In genomic region chr9:89686621-89687020, GRCh38 we compare ENCODE assay signal across 25 cellular contexts.
A peak's percentile ranks its signal among the peaks of the same experiment; 100 is the strongest.
DNase-seq lines count a peak whose midpoint lies in the region; ATAC-seq and TF ChIP-seq lines count a peak whose summit lies in the region.
"Had no signal": no experiment of that assay in that cellular context is flagged by ENCODE, and none has a peak within 500 bp of the region (broad histone marks: within the 10 kb centered on the region; RNA-seq: fewer than 3 reads in every experiment).

No MANE protein-coding gene starts in this region.

- H2BK12ac ChIP-seq in H9 (ENCODE audit: insufficient read length, low read depth, low read length): no peak overlapping the region

- no peak overlapping the region for H4K5ac ChIP-seq in H9 (ENCODE audit: insufficient read length, low read depth, low read length)

- no peak overlapping the region for H4K91ac ChIP-seq in H9 (ENCODE audit: insufficient read length, low read depth, low read length)

- H3K56ac ChIP-seq in H9 (ENCODE audit: insufficient read length, low read depth, low read length): no peak overlapping the region

- no peak overlapping the region for H4K8ac ChIP-seq in H9 (replicated peaks; ENCODE audit: insufficient read length, low read depth, low read length)

- H3K27me3 ChIP-seq in H9 (ENCODE audit: insufficient read depth, low read length): no peaks in the 10 kb centered on the region
- no peaks in the 10 kb centered on the region for H3K27me3 ChIP-seq in adrenal gland
- H3K27me3 ChIP-seq in smooth muscle cell (ENCODE audit: low read depth): no peaks in the 10 kb centered on the region
- H3K27me3 ChIP-seq: gastrocnemius medialis, Peyer's patch, spleen had no signal

- no peak overlapping the region for H3K27ac ChIP-seq in H9 (ENCODE audit: insufficient read length, low read depth, low read length)
- H3K27ac ChIP-seq in adrenal gland: peak overlapping the region in 4 of 5 donors; percentile 13 to 86 (median 76)
- peak overlapping the region; percentile 65 for H3K27ac ChIP-seq in smooth muscle cell (ENCODE audit: low read depth)
- H3K27ac ChIP-seq: Peyer's patch, spleen had no signal

- no peak overlapping the region for H2BK15ac ChIP-seq in H9 (ENCODE audit: low read depth, low read length)

- ATAC-seq in left colon (peak; percentile 13), HG02981 (IDR thresholded peaks at IDR 0.05; ENCODE audit: unreplicated experiment) (no peak)
- ATAC-seq: gastrocnemius medialis; naive thymus-derived CD4-positive, alpha-beta T cell had no signal

- no peak overlapping the region for H2BK20ac ChIP-seq in H9 (ENCODE audit: low read depth, low read length, poor library complexity, severe bottlenecking)

- H3K9me3 ChIP-seq in H9 (ENCODE audit: control insufficient read depth, low read depth, low read length) (no peaks in the 10 kb centered on the region), adrenal gland (replicated peaks in 1 of 3) (no peaks in the 10 kb centered on the region), smooth muscle cell (replicated peaks; ENCODE audit: low read depth) (no peaks in the 10 kb centered on the region)
- H3K9me3 ChIP-seq: gastrocnemius medialis, Peyer's patch, spleen had no signal

- peaks cover 11% of the 10 kb centered on the region for H3K27me3 Mint-ChIP-seq in H9 (ENCODE audit: low read depth)
- H3K27me3 Mint-ChIP-seq: activated naive CD4-positive, alpha-beta T cell treated with anti-CD3 and anti-CD28 coated beads, Interleukin-2, amount 50 U/mL, for 24 hours; CD4-positive, alpha-beta T cell; naive thymus-derived CD4-positive, alpha-beta T cell had no signal

- peak overlapping the region; percentile 62 for H2BK120ac ChIP-seq in H9 (ENCODE audit: low read depth, low read length, poor library complexity, severe bottlenecking)

- WGBS in H9 (ENCODE audit: extremely low coverage, insufficient read length, low lambda C conversion rate): no CpG with 5 or more reads among the region's 4 CpGs
- 81 to 97% methylated on average over 4 of the region's 4 CpGs; no CpG with 5 or more reads in 2 of the 4 donors for WGBS in adrenal gland, 4 donors
- 99% methylated on average over 4 of the region's 4 CpGs for WGBS in smooth muscle cell (ENCODE audit: low lambda C conversion rate)

- H3T11ph ChIP-seq in H9 (ENCODE audit: low read length): no peak overlapping the region

- peak overlapping the region; percentile 11 for H3K18ac ChIP-seq in H9 (ENCODE audit: insufficient read length, low read depth, low read length)

- H3K23ac ChIP-seq in H9 (ENCODE audit: insufficient read length, low read depth, low read length): no peak overlapping the region

- no peaks in the 10 kb centered on the region for H3F3A ChIP-seq in smooth muscle cell (ENCODE audit: low read depth)

- no peak for TF ChIP-seq POLR2A in adrenal gland (IDR thresholded peaks at IDR 0.05)

- peaks cover 4 to 7% of the 10 kb centered on the region in 2 experiments; a peak in 2 of 5 replicates for H3K9me3 Mint-ChIP-seq in H9
- H3K9me3 Mint-ChIP-seq: activated naive CD4-positive, alpha-beta T cell treated with anti-CD3 and anti-CD28 coated beads, Interleukin-2, amount 50 U/mL, for 24 hours; activated T-helper 1 cell treated with anti-CD3 and anti-CD28 coated beads, Interleukin-12 subunit alpha, Interleukin-12 subunit beta, Interleukin-2, Interleukin-4 antibody, amounts not matched to agents 30 ng/mL and 10 ng/mL and 1 ng/mL, durations not matched to agents 14 hours and 24 hours and 36 hours; CD4-positive, alpha-beta T cell; immature natural killer cell; mesothelial cell of epicardium; naive thymus-derived CD4-positive, alpha-beta T cell had no signal

- H2AFZ ChIP-seq in H9 (ENCODE audit: low read length): no peak overlapping the region
- no peak overlapping the region for H2AFZ ChIP-seq in smooth muscle cell (ENCODE audit: low read depth)

- no peaks in the 10 kb centered on the region for H4K20me1 ChIP-seq in H9 (ENCODE audit: control insufficient read depth, insufficient read depth, insufficient read length)
- no peaks in the 10 kb centered on the region for H4K20me1 ChIP-seq in smooth muscle cell (ENCODE audit: low read depth)

- H3K14ac ChIP-seq in H9 (ENCODE audit: insufficient read depth, low read length): 0 out of 2 replicates have a peak overlapping the region, but pooled peaks have one; percentile 16

- H3K4ac ChIP-seq in H9 (ENCODE audit: low read depth, low read length): no peak overlapping the region

- no peaks in the 10 kb centered on the region for H3K79me2 ChIP-seq in H9 (ENCODE audit: insufficient read depth, low read length)
- H3K79me2 ChIP-seq in smooth muscle cell (ENCODE audit: low read depth): no peaks in the 10 kb centered on the region

- H2AK5ac ChIP-seq in H9 (ENCODE audit: insufficient read length, low read length): no peak overlapping the region

- H3K23me2 ChIP-seq in H9 (ENCODE audit: insufficient read length, low read depth, low read length, poor library complexity, severe bottlenecking): no peaks in the 10 kb centered on the region

- H3K27ac Mint-ChIP-seq in H9: peak overlapping the region in 1 of 3 experiments; percentile 66; a peak in 1 of 7 replicates
- H3K27ac Mint-ChIP-seq: activated T-helper 1 cell treated with anti-CD3 and anti-CD28 coated beads, Interleukin-12 subunit alpha, Interleukin-12 subunit beta, Interleukin-2, Interleukin-4 antibody, amounts not matched to agents 30 ng/mL and 10 ng/mL and 1 ng/mL, durations not matched to agents 14 hours and 24 hours and 36 hours; CD4-positive, alpha-beta T cell; immature natural killer cell; mesothelial cell of epicardium; naive thymus-derived CD4-positive, alpha-beta T cell had no signal

- H3K9ac ChIP-seq in H9 (ENCODE audit: extremely low read depth, insufficient read length, low read length): no peak overlapping the region
- H3K9ac ChIP-seq in smooth muscle cell (ENCODE audit: low read depth): peak overlapping the region; percentile 11

- no peak for DNase-seq in H9
- no peak for DNase-seq in adrenal gland
- no peak for DNase-seq in left colon
- no peak for DNase-seq in smooth muscle cell (lab: John Stamatoyannopoulos, UW; ENCODE audit: unreplicated experiment)
- no peak for DNase-seq in EL
- DNase-seq in NCI-H510A treated with DMSO at 0.1 percent for 48 hours (lab: John Stamatoyannopoulos, UW): no peak
- DNase-seq: activated CD4-positive, alpha-beta T cell treated with anti-CD3 and anti-CD28 coated beads, Interleukin-2, amount 50 U/mL, for 48 hours; anterior cingulate cortex; caudate nucleus; CD4-positive, alpha-beta T cell; cortex of kidney; gastrocnemius medialis; hippocampal formation; immature natural killer cell; naive thymus-derived CD4-positive, alpha-beta T cell; NCI-H524 treated with DMSO at 0.1 percent for 48 hours; occipital lobe; Peyer's patch; spleen; substantia nigra; T-helper 1 cell had no signal

- peaks cover 5% of the 10 kb centered on the region; the same call in 1 of the 2 replicates for H3K4me1 ChIP-seq in H9 (ENCODE audit: insufficient read depth, low read length)
- peaks cover 30 to 31% of the 10 kb centered on the region in 2 donors for H3K4me1 ChIP-seq in adrenal gland (replicated peaks in 1 of 2)
- no peaks in the 10 kb centered on the region for H3K4me1 ChIP-seq in smooth muscle cell (ENCODE audit: low read depth)
- H3K4me1 ChIP-seq: Peyer's patch had no signal

- H3K4me2 ChIP-seq in H9 (ENCODE audit: insufficient read depth, insufficient read length, low read length): no peak overlapping the region
- H3K4me2 ChIP-seq in smooth muscle cell: no peak overlapping the region

- no peak for TF ChIP-seq CTCF in H9 (conservative IDR thresholded peaks at IDR 0.05)
- TF ChIP-seq CTCF in adrenal gland (IDR thresholded peaks at IDR 0.05): no peak
- TF ChIP-seq CTCF in smooth muscle cell (IDR thresholded peaks at IDR 0.05; ENCODE audit: borderline replicate concordance, insufficient read depth, poor library complexity, severe bottlenecking): no peak

- H3K36me3 Mint-ChIP-seq in H9 (ENCODE audit: insufficient read depth in 1 of 3, low read depth in 3 of 3): peaks cover 0 to 5% (median 0%) of the 10 kb centered on the region in 3 experiments; a peak in 1 of 7 replicates
- H3K36me3 Mint-ChIP-seq: activated naive CD4-positive, alpha-beta T cell treated with anti-CD3 and anti-CD28 coated beads, Interleukin-2, amount 50 U/mL, for 24 hours; immature natural killer cell; mesothelial cell of epicardium; naive thymus-derived CD4-positive, alpha-beta T cell had no signal

- H3K79me1 ChIP-seq in H9 (ENCODE audit: insufficient read depth, low read depth, low read length, poor library complexity, severe bottlenecking): no peaks in the 10 kb centered on the region

- no peak overlapping the region for H3K4me3 Mint-ChIP-seq in H9
- H3K4me3 Mint-ChIP-seq: activated naive CD4-positive, alpha-beta T cell treated with anti-CD3 and anti-CD28 coated beads, Interleukin-2, amount 50 U/mL, for 24 hours; activated T-helper 1 cell treated with anti-CD3 and anti-CD28 coated beads, Interleukin-12 subunit alpha, Interleukin-12 subunit beta, Interleukin-2, Interleukin-4 antibody, amounts not matched to agents 30 ng/mL and 10 ng/mL and 1 ng/mL, durations not matched to agents 14 hours and 24 hours and 36 hours; CD4-positive, alpha-beta T cell; immature natural killer cell; mesothelial cell of epicardium; naive thymus-derived CD4-positive, alpha-beta T cell had no signal

- peaks cover 35 to 37% of the 10 kb centered on the region in 2 experiments for H3K4me1 Mint-ChIP-seq in H9

- no peaks in the 10 kb centered on the region for H3K36me3 ChIP-seq in adrenal gland (replicated peaks in 1 of 2)
- no peaks in the 10 kb centered on the region for H3K36me3 ChIP-seq in smooth muscle cell (ENCODE audit: low read depth)
- H3K36me3 ChIP-seq: gastrocnemius medialis, Peyer's patch, spleen had no signal

- intact Hi-C loops in adrenal gland (cut with DNase I): no loop called here
- intact Hi-C loops in left colon (cut with DNase I, micrococcal nuclease): no loop called here

- H2BK5ac ChIP-seq in H9 (ENCODE audit: insufficient read length, low read length): no peak overlapping the region

- H3K4me3 ChIP-seq in adrenal gland: no peak overlapping the region
- H3K4me3 ChIP-seq in smooth muscle cell: no peak overlapping the region
- H3K4me3 ChIP-seq: gastrocnemius medialis, Peyer's patch, spleen had no signal
